In genomic region chr12:111444314-111444705, GRCh38 we compare ENCODE assay signal across 9 cellular contexts. TPM values are rescaled to one million over a fixed set of nuclear protein-coding genes. Genes with fewer than 3 reads are reported as not detected.
DNase-seq lines count a peak whose midpoint lies in the region; ATAC-seq and TF ChIP-seq lines count a peak whose summit lies in the region.
"Had no signal": no experiment of that assay in that cellular context is flagged by ENCODE, and none has a peak within 500 bp of the region (broad histone marks: within the 10 kb centered on the region; RNA-seq: fewer than 3 reads in every experiment).

No MANE protein-coding gene starts in this region.

- H3K4me3 Mint-ChIP-seq in activated CD4-positive, alpha-beta T cell treated with anti-CD3 and anti-CD28 coated beads, Interleukin-2, amount 10 ng/mL, durations not matched to agents 24 days and 14 days: peak overlapping the region; percentile 71

- H3K4me1 Mint-ChIP-seq in activated CD4-positive, alpha-beta T cell treated with anti-CD3 and anti-CD28 coated beads, Interleukin-2, amount 10 ng/mL, durations not matched to agents 24 days and 14 days: peaks cover 77% of the 10 kb centered on the region

- no peaks in the 10 kb centered on the region for H3K9me3 ChIP-seq in muscle layer of duodenum (ENCODE audit: control insufficient read depth in 1 of 2, low read length in 2 of 2)

- peak overlapping the region; percentile 88 for H3K27ac Mint-ChIP-seq in activated CD4-positive, alpha-beta T cell treated with anti-CD3 and anti-CD28 coated beads, Interleukin-2, amount 10 ng/mL, durations not matched to agents 24 days and 14 days

- H3K4me1 ChIP-seq in muscle layer of duodenum (ENCODE audit: control insufficient read depth in 1 of 2, insufficient read depth in 2 of 2, low read length in 2 of 2): peaks cover 29 to 68% of the 10 kb centered on the region in 2 donors

- DNase-seq in activated CD4-positive, alpha-beta T cell treated with anti-CD3 and anti-CD28 coated beads, Interleukin-2, amount 10 ng/mL, durations not matched to agents 24 days and 14 days: peak; percentile 81
- DNase-seq in activated CD4-positive, alpha-beta T cell treated with anti-CD3 and anti-CD28 coated beads, Interleukin-2, amount 50 U/mL, for 4 hours: no peak
- DNase-seq in NCI-H748 treated with DMSO at 0.1 percent for 48 hours (lab: John Stamatoyannopoulos, UW) (no peak), AG20443 (ENCODE audit: low spot score) (no peak), GM10266 (ENCODE audit: extremely low spot score) (no peak)

- peak; percentile 24 for ATAC-seq in HG02970 (IDR thresholded peaks at IDR 0.05; ENCODE audit: low FRiP score, unreplicated experiment)

- peaks cover 42 to 48% of the 10 kb centered on the region in 2 donors for H3K36me3 ChIP-seq in muscle layer of duodenum (ENCODE audit: control insufficient read depth in 1 of 2, insufficient read depth in 2 of 2, low read length in 2 of 2)

- peak overlapping the region; percentile 85 for H3K27ac ChIP-seq in VCaP
- H3K27ac ChIP-seq in muscle layer of duodenum (ENCODE audit: low read length): peak overlapping the region; percentile 23
- H3K27ac ChIP-seq: C4-2B had no signal

- TF ChIP-seq CTCF in VCaP (conservative IDR thresholded peaks at IDR 0.05) (no peak), GM10266 (IDR thresholded peaks at IDR 0.05; ENCODE audit: control insufficient read depth, insufficient read depth, low read depth, missing control alignments) (no peak)

- H3K27me3 Mint-ChIP-seq in activated CD4-positive, alpha-beta T cell treated with anti-CD3 and anti-CD28 coated beads, Interleukin-2, amount 10 ng/mL, durations not matched to agents 24 days and 14 days: no peaks in the 10 kb centered on the region

- H3K27me3 ChIP-seq in muscle layer of duodenum (ENCODE audit: low read depth, low read length): no peaks in the 10 kb centered on the region

- no peaks in the 10 kb centered on the region for H3K9me3 Mint-ChIP-seq in activated CD4-positive, alpha-beta T cell treated with anti-CD3 and anti-CD28 coated beads, Interleukin-2, amount 10 ng/mL, durations not matched to agents 24 days and 14 days

- peaks cover 55% of the 10 kb centered on the region for H3K36me3 Mint-ChIP-seq in activated CD4-positive, alpha-beta T cell treated with anti-CD3 and anti-CD28 coated beads, Interleukin-2, amount 10 ng/mL, durations not matched to agents 24 days and 14 days (ENCODE audit: low read depth)

- intact Hi-C loops in activated CD4-positive, alpha-beta T cell treated with anti-CD3 and anti-CD28 coated beads, Interleukin-2, amount 10 ng/mL, durations not matched to agents 24 days and 14 days (cut with micrococcal nuclease): loop anchor here (1.0 kb wide), 1 partner anchor 9 kb away; no protein-coding TSS in a partner anchor

- H3K4me3 ChIP-seq in muscle layer of duodenum (ENCODE audit: low read depth in 1 of 2, low read length in 2 of 2): no peak overlapping the region

RNA-seq across cellular contexts. Expression of gene SH2B3, which starts 38.6 kb away (rescaled TPM):
- 43.4 and 44.1 TPM in 2 replicates for total RNA-seq in activated CD4-positive, alpha-beta T cell treated with anti-CD3 and anti-CD28 coated beads, Interleukin-2, amount 10 ng/mL, durations not matched to agents 24 days and 14 days
